In genomic region chr20:56400001-56400640, GRCh38 we compare ENCODE assay signal across 8 cellular contexts. TPM values are rescaled to one million over a fixed set of nuclear protein-coding genes. Genes with fewer than 3 reads are reported as not detected.
DNase-seq lines count a peak whose midpoint lies in the region; ATAC-seq and TF ChIP-seq lines count a peak whose summit lies in the region.

No MANE protein-coding gene starts in this region.

- H3K27me3 ChIP-seq in neural cell (ENCODE audit: insufficient read depth, low read depth, low read length) = no peaks in the 10 kb centered on the region

- no peak overlapping the region for H3K9ac ChIP-seq in neural cell (ENCODE audit: low read length)

- H3K4me1 Mint-ChIP-seq in activated CD4-positive, alpha-beta memory T cell treated with anti-CD3 and anti-CD28 coated beads, Interleukin-2, amount 10 ng/mL, durations not matched to agents 7 days and 5 days = peaks cover 37% of the 10 kb centered on the region

- H3K79me2 ChIP-seq in neural cell (replicated peaks; ENCODE audit: insufficient read depth, low read length) = peaks cover 6% of the 10 kb centered on the region

- H3K4me3 ChIP-seq in neural cell (ENCODE audit: low read length) = no peak overlapping the region

- no peaks in the 10 kb centered on the region for H3K9me3 Mint-ChIP-seq in activated CD4-positive, alpha-beta memory T cell treated with anti-CD3 and anti-CD28 coated beads, Interleukin-2, amount 10 ng/mL, durations not matched to agents 7 days and 5 days

- no peak overlapping the region for H3K27ac Mint-ChIP-seq in activated CD4-positive, alpha-beta memory T cell treated with anti-CD3 and anti-CD28 coated beads, Interleukin-2, amount 10 ng/mL, durations not matched to agents 7 days and 5 days

- ATAC-seq in HG02981 (IDR thresholded peaks at IDR 0.05; ENCODE audit: unreplicated experiment) = peak; percentile 64
- ATAC-seq in esophagus mucosa = peak; percentile 49

- POLR2A ChIA-PET in activated CD4-positive, alpha-beta memory T cell treated with anti-CD3 and anti-CD28 coated beads, Interleukin-2, amount 10 ng/mL, durations not matched to agents 7 days and 5 days (lab: Charles Lee) = interaction anchor here (1.3 kb wide), 1 partner anchor 12 kb away, joined by 3 read pairs; the partner anchor contains the start of gene CASS4

- H3K4me2 ChIP-seq in neural cell (ENCODE audit: low read length) = no peak overlapping the region

- CTCF ChIA-PET in activated CD4-positive, alpha-beta memory T cell treated with anti-CD3 and anti-CD28 coated beads, Interleukin-2, amount 10 ng/mL, durations not matched to agents 7 days and 5 days (lab: Charles Lee) = interaction anchor here (1.0 to 1.1 kb wide), 3 partner anchors 12 to 69 kb away, joined by 3 to 5 read pairs (median 3); partner anchors contain the start of gene CASS4

- no peaks in the 10 kb centered on the region for H3F3A ChIP-seq in neural cell (ENCODE audit: insufficient read depth, low read length, poor library complexity, severe bottlenecking)

- no peaks in the 10 kb centered on the region for H3K27me3 Mint-ChIP-seq in activated CD4-positive, alpha-beta memory T cell treated with anti-CD3 and anti-CD28 coated beads, Interleukin-2, amount 10 ng/mL, durations not matched to agents 7 days and 5 days

- H3K36me3 ChIP-seq in neural cell (ENCODE audit: insufficient read depth, low read length) = peaks cover 12% of the 10 kb centered on the region

- no peak overlapping the region for H3K27ac ChIP-seq in neural cell (ENCODE audit: low read length)

- peak; percentile 78 for TF ChIP-seq CTCF in neural cell (IDR thresholded peaks at IDR 0.05; ENCODE audit: poor library complexity, severe bottlenecking)

- H2AFZ ChIP-seq in neural cell (ENCODE audit: low read depth, low read length) = no peak overlapping the region

- no peak overlapping the region for H3K4me3 Mint-ChIP-seq in activated CD4-positive, alpha-beta memory T cell treated with anti-CD3 and anti-CD28 coated beads, Interleukin-2, amount 10 ng/mL, durations not matched to agents 7 days and 5 days

- no peaks in the 10 kb centered on the region for H3K9me2 ChIP-seq in neural cell (ENCODE audit: insufficient read depth, low read length)

- DNase-seq in NCI-H748 (lab: John Stamatoyannopoulos, UW; ENCODE audit: unreplicated experiment) = peak; percentile 34
- DNase-seq in NCI-H748 treated with DMSO at 0.1 percent for 48 hours (lab: John Stamatoyannopoulos, UW) = no peak
- DNase-seq in NCI-H510A treated with DMSO at 0.1 percent for 48 hours (lab: John Stamatoyannopoulos, UW) = peak; percentile 21
- peak; percentile 66 for DNase-seq in activated CD4-positive, alpha-beta memory T cell treated with anti-CD3 and anti-CD28 coated beads, Interleukin-2, amount 10 ng/mL, durations not matched to agents 7 days and 5 days
- no peak for DNase-seq in cerebellar nuclear complex (lab: John Stamatoyannopoulos, UW)

- TF ChIP-seq EP300 in neural cell (conservative IDR thresholded peaks at IDR 0.05; ENCODE audit: poor library complexity, severe bottlenecking) = no peak

- TF ChIP-seq RAD21 in neural cell (conservative IDR thresholded peaks at IDR 0.05) = peak; percentile 72

- no peaks in the 10 kb centered on the region for H4K20me1 ChIP-seq in neural cell (ENCODE audit: insufficient read depth)

- peaks cover 80% of the 10 kb centered on the region for H3K36me3 Mint-ChIP-seq in activated CD4-positive, alpha-beta memory T cell treated with anti-CD3 and anti-CD28 coated beads, Interleukin-2, amount 10 ng/mL, durations not matched to agents 7 days and 5 days (ENCODE audit: low read depth)

- H3K9me3 ChIP-seq in neural cell (ENCODE audit: low read length) = no peaks in the 10 kb centered on the region

TF ChIP-seq in neural cell, 6 proteins besides CTCF, POLR2A, EP300 and RAD21:
- TF ChIP-seq REST (IDR thresholded peaks at IDR 0.05; ENCODE audit: borderline replicate concordance) (no peak), POLR2AphosphoS5 (IDR thresholded peaks at IDR 0.05) (no peak), MXI1 (conservative IDR thresholded peaks at IDR 0.05; ENCODE audit: poor library complexity, severe bottlenecking) (no peak), TAF1 (IDR thresholded peaks at IDR 0.05; ENCODE audit: low read depth) (no peak), EZH2 (IDR thresholded peaks at IDR 0.05; ENCODE audit: borderline replicate concordance, insufficient read depth, low read length, poor library complexity, severe bottlenecking) (no peak), SMC3 (conservative IDR thresholded peaks at IDR 0.05; ENCODE audit: poor library complexity) (peak; percentile 80)
TF ChIP-seq in neural cell: peak in this region for 1.

RNA-seq across cellular contexts. Expression of gene CSTF1, which starts 7.7 kb away (rescaled TPM):
- 10 to 100 TPM; 61.5 to 64.9 TPM for total RNA-seq in activated CD4-positive, alpha-beta memory T cell treated with anti-CD3 and anti-CD28 coated beads, Interleukin-2, amount 10 ng/mL, durations not matched to agents 7 days and 5 days
- 18.5 TPM for total RNA-seq in esophagus mucosa
- 19.6 and 24.0 TPM in 2 replicates for polyA plus RNA-seq in neural cell
- polyA minus RNA-seq in neural cell = 42.1 and 47.1 TPM in 2 replicates

RNA-seq across cellular contexts. Expression of gene AURKA, which starts 8.1 kb away (rescaled TPM):
- 10 to 100 TPM; 91.9 to 95.4 TPM for total RNA-seq in activated CD4-positive, alpha-beta memory T cell treated with anti-CD3 and anti-CD28 coated beads, Interleukin-2, amount 10 ng/mL, durations not matched to agents 7 days and 5 days
- 14.5 TPM for total RNA-seq in esophagus mucosa
- polyA plus RNA-seq in neural cell = 2.5 and 4.7 TPM in 2 replicates
- 6.6 and 9.0 TPM in 2 replicates for polyA minus RNA-seq in neural cell

RNA-seq across cellular contexts. Expression of gene CASS4, which starts 11.9 kb away (rescaled TPM):
- total RNA-seq in activated CD4-positive, alpha-beta memory T cell treated with anti-CD3 and anti-CD28 coated beads, Interleukin-2, amount 10 ng/mL, durations not matched to agents 7 days and 5 days = 10 to 100 TPM; 13.2 TPM
- 0.28 TPM for total RNA-seq in esophagus mucosa
- 0.56 TPM in 1 of 2 replicates, not detected in the other for polyA plus RNA-seq in neural cell
- polyA minus RNA-seq in neural cell = 0.23 TPM in 1 of 2 replicates, not detected in the other

RNA-seq across cellular contexts. Expression of gene FAM210B, which starts 41.3 kb away (rescaled TPM):
- 1 to 10 TPM; 3.7 to 4.3 TPM for total RNA-seq in activated CD4-positive, alpha-beta memory T cell treated with anti-CD3 and anti-CD28 coated beads, Interleukin-2, amount 10 ng/mL, durations not matched to agents 7 days and 5 days
- total RNA-seq in esophagus mucosa = 24.7 TPM
- polyA plus RNA-seq in neural cell = 6.6 and 7.3 TPM in 2 replicates
- 6.6 and 8.5 TPM in 2 replicates for polyA minus RNA-seq in neural cell

Comparison
In these comparisons a context has a peak if more than half of its experiments do, and no peak if none do; other contexts are left out.
1. DNase-seq: peak in NCI-H748 (single experiment), NCI-H510A treated with DMSO at 0.1 percent for 48 hours (single experiment) and activated CD4-positive, alpha-beta memory T cell treated with anti-CD3 and anti-CD28 coated beads, Interleukin-2, amount 10 ng/mL, durations not matched to agents 7 days and 5 days (single experiment); none in NCI-H748 treated with DMSO at 0.1 percent for 48 hours (single experiment) and cerebellar nuclear complex (0 of 2).
2. RNA of gene CASS4, which starts 11.9 kb away (total RNA-seq): 13.2 TPM in activated CD4-positive, alpha-beta memory T cell treated with anti-CD3 and anti-CD28 coated beads, Interleukin-2, amount 10 ng/mL, durations not matched to agents 7 days and 5 days; 0.28 TPM in esophagus mucosa (single experiment); every median in the first group is over 10 times any median in the second.